31 cellular contexts compared by ENCODE assay signal in the genomic region with DNA sequence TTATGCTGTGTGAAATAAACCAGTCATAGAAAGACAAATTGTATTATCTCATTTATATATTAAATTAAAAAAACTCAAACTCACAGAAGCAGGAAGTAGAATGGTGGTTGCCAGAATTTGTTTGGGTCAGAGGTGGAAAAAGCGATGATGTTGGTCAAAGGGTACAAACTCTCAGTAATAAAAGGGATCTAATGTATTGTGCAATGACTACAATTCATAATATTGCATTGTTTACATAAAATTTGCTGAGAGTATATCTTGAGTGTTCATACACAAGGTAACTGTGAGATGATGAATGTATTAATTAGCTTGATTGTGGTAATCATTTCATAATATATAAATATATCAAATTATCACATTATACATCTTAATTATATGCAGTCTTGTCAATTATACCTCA. TPM values are rescaled to one million over a fixed set of nuclear protein-coding genes. Genes with fewer than 3 reads are reported as not detected.
"Had no signal": no experiment of that assay in that cellular context is flagged by ENCODE, and none has a peak within 500 bp of the region (broad histone marks: within the 10 kb centered on the region; RNA-seq: fewer than 3 reads in every experiment).

No MANE protein-coding gene starts in this region.

- ATAC-seq: effector memory CD8-positive, alpha-beta T cell; esophagus mucosa; gastrocnemius medialis; heart right ventricle; left cardiac atrium; left lung; left ventricle myocardium superior; lower lobe of right lung; mucosa of descending colon had no signal

- H3K4me3 ChIP-seq: colonic mucosa, esophagus squamous epithelium, gastrocnemius medialis, heart right ventricle, left lung, lower lobe of right lung, mucosa of descending colon had no signal

- H3K27ac ChIP-seq: colonic mucosa, epithelial cell of prostate, esophagus squamous epithelium, gastrocnemius medialis, heart right ventricle, left lung, lower lobe of right lung had no signal

- H3K27me3 ChIP-seq: colonic mucosa, esophagus squamous epithelium, gastrocnemius medialis, heart right ventricle, left lung had no signal

- DNase-seq: colonic mucosa; cortex of kidney; effector CD8-positive, alpha-beta T cell; effector memory CD8-positive, alpha-beta T cell; endodermal cell; erythroblast; esophagus squamous epithelium; foreskin fibroblast; foreskin melanocyte; gastrocnemius medialis; glutamatergic neuron; head of caudate nucleus; heart right ventricle; hippocampal formation; left cardiac atrium; left lung; left ventricle myocardium superior; lower lobe of right lung; mesenchymal stem cell; mucosa of descending colon had no signal

- H3K4me1 ChIP-seq: colonic mucosa, esophagus squamous epithelium, gastrocnemius medialis, heart right ventricle, left lung, lower lobe of right lung had no signal

- H3K36me3 ChIP-seq: colonic mucosa, esophagus squamous epithelium, gastrocnemius medialis, heart right ventricle, left lung, lower lobe of right lung had no signal

- FAIRE-seq: islet of Langerhans, keratinocyte had no signal

RNA-seq across cellular contexts. Expression of gene FOXG1, which starts 56.7 kb away (rescaled TPM):
- total RNA-seq: colonic mucosa, dermis microvascular lymphatic vessel endothelial cell, esophagus mucosa, gastrocnemius medialis, glomerular endothelial cell, heart right ventricle, left cardiac atrium, left lung, left ventricle myocardium superior, lower leg skin, lower lobe of right lung, lung microvascular endothelial cell, mesenteric fat pad, mesothelial cell of epicardium, mucosa of descending colon, myocyte had no signal
- polyA plus RNA-seq: heart right ventricle, keratinocyte had no signal
